ENCODE assay signal across 8 cellular contexts in genomic region chr10:112184052-112184371, GRCh38. TPM values are rescaled to one million over a fixed set of nuclear protein-coding genes. Genes with fewer than 3 reads are reported as not detected.
DNase-seq lines count a peak whose midpoint lies in the region; ATAC-seq, FAIRE-seq and TF ChIP-seq lines count a peak whose summit lies in the region.

No MANE protein-coding gene starts in this region.

- TF ChIP-seq CTCF in VCaP (conservative IDR thresholded peaks at IDR 0.05), result no peak
- TF ChIP-seq CTCF in foreskin keratinocyte (conservative IDR thresholded peaks at IDR 0.05), result no peak

- ATAC-seq in foreskin keratinocyte (no peak), esophagus mucosa (no peak)

- H3K9ac ChIP-seq in skeletal muscle tissue (ENCODE audit: low read depth in 1 of 3, low read length in 3 of 3), result peak overlapping the region; percentile 91 to 97 (median 95)

- H3K27ac ChIP-seq in VCaP (peak overlapping the region; percentile 81), foreskin keratinocyte (peak overlapping the region; percentile 71), skeletal muscle tissue (ENCODE audit: low read depth, low read length) (peak overlapping the region; percentile 94)

- no peak for TF ChIP-seq POLR2A in H54 (IDR thresholded peaks at IDR 0.05; ENCODE audit: low read depth, low read length)

- H3K9me3 ChIP-seq in skeletal muscle tissue (ENCODE audit: control insufficient read depth in 3 of 3, low read length in 3 of 3), result peaks cover 0 to 3% (median 0%) of the 10 kb centered on the region in 3 donors

- peak overlapping the region; percentile 92 to 98 (median 94) for H3K4me3 ChIP-seq in skeletal muscle tissue (ENCODE audit: low read length in 3 of 3)

- no peaks in the 10 kb centered on the region for H3K27me3 ChIP-seq in foreskin keratinocyte
- H3K27me3 ChIP-seq in skeletal muscle tissue (ENCODE audit: control insufficient read depth in 3 of 3, insufficient read depth in 3 of 3, low read length in 3 of 3), result no peaks in the 10 kb centered on the region

- FAIRE-seq in H54 (lab: Jason Lieb, UNC), result no peak

- H3K36me3 ChIP-seq in skeletal muscle tissue (ENCODE audit: control insufficient read depth in 3 of 3, insufficient read depth in 3 of 3, low read length in 3 of 3), result peaks cover 0 to 12% (median 9%) of the 10 kb centered on the region in 3 donors

- peak; percentile 12 for DNase-seq in H54 (ENCODE audit: insufficient read length, low spot score)
- no peak for DNase-seq in foreskin keratinocyte
- no peak for DNase-seq in DMS 273 (lab: John Stamatoyannopoulos, UW; ENCODE audit: unreplicated experiment)
- DNase-seq in GM03348 (ENCODE audit: low spot score), result no peak
- DNase-seq in germinal center (ENCODE audit: low spot score), result no peak

- H3K4me1 ChIP-seq in foreskin keratinocyte, result no peaks in the 10 kb centered on the region
- H3K4me1 ChIP-seq in skeletal muscle tissue (ENCODE audit: control insufficient read depth in 3 of 3, insufficient read depth in 3 of 3, low read length in 3 of 3), result peaks cover 14 to 23% (median 19%) of the 10 kb centered on the region in 3 donors

RNA-seq across cellular contexts. Expression of gene GPAM, which starts 0.4 kb away (rescaled TPM):
- 6.7 and 7.4 TPM in 2 replicates for total RNA-seq in foreskin keratinocyte
- polyA plus RNA-seq in foreskin keratinocyte, result 1.4 and 1.7 TPM in 2 replicates
- total RNA-seq in skeletal muscle tissue, result 52.7 TPM
- total RNA-seq in esophagus mucosa, result 3.8 TPM
